ENCODE assay signal across 15 cellular contexts in the genomic region with DNA sequence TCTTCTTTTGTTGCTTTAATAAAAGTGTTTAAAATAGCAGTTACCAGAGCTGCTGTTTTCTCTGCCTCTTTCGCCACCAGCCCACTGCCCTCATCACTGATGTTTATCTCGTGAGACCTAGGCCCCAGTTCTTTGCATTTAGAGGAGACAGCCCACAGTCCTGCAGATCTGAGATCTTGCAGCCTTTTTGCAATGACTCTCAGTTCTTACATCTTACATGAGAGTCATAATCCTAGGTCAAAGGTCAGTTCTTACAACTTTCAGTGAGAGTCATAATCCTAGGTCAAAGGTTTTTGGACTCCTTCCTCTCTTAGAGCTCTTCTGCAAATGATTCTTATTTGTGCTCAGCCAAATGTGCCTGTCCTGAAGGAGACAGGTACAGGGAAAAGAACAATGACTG.
"Had no signal": no experiment of that assay in that cellular context is flagged by ENCODE, and none has a peak within 500 bp of the region (broad histone marks: within the 10 kb centered on the region; RNA-seq: fewer than 3 reads in every experiment).

No MANE protein-coding gene starts in this region.

- H3K36me3 Mint-ChIP-seq: activated CD4-positive, alpha-beta memory T cell treated with anti-CD3 and anti-CD28 coated beads for 36 hours; naive B cell; stimulated activated naive B cell treated with anti-CD40 and anti-IgM and Interleukin-4, amounts not matched to agents 10 μg/mL and 1 μg/mL and 100 μg/mL, for 72 hours had no signal

- H3K27me3 ChIP-seq: neutrophil, suprapubic skin had no signal

- H3K27me3 Mint-ChIP-seq: activated CD4-positive, alpha-beta memory T cell treated with anti-CD3 and anti-CD28 coated beads for 36 hours; stimulated activated naive B cell treated with anti-CD40 and anti-IgM and Interleukin-4, amounts not matched to agents 10 μg/mL and 1 μg/mL and 100 μg/mL, for 72 hours had no signal

- H3K4me3 ChIP-seq: SK-N-MC, smooth muscle cell, suprapubic skin had no signal

- H3K4me2 ChIP-seq: smooth muscle cell had no signal

- ATAC-seq: right cardiac atrium; stimulated activated naive B cell treated with anti-CD40 and anti-IgM and Interleukin-4, amounts not matched to agents 10 μg/mL and 1 μg/mL and 100 μg/mL, for 72 hours had no signal

- H3K27ac Mint-ChIP-seq: activated CD4-positive, alpha-beta memory T cell treated with anti-CD3 and anti-CD28 coated beads for 36 hours; stimulated activated naive B cell treated with anti-CD40 and anti-IgM and Interleukin-4, amounts not matched to agents 10 μg/mL and 1 μg/mL and 100 μg/mL, for 72 hours; T-helper 1 cell treated with Interleukin-12 subunit alpha and Interleukin-12 subunit beta and Interleukin-4 antibody, amounts not matched to agents 30 μg/mL and 1 μg/mL, for 36 hours had no signal

- H3K9me3 Mint-ChIP-seq: activated CD4-positive, alpha-beta memory T cell treated with anti-CD3 and anti-CD28 coated beads for 36 hours; naive B cell; stimulated activated naive B cell treated with anti-CD40 and anti-IgM and Interleukin-4, amounts not matched to agents 10 μg/mL and 1 μg/mL and 100 μg/mL, for 72 hours; T-helper 1 cell treated with Interleukin-12 subunit alpha and Interleukin-12 subunit beta and Interleukin-4 antibody, amounts not matched to agents 30 μg/mL and 1 μg/mL, for 36 hours had no signal

- H3K9me3 ChIP-seq: neutrophil, suprapubic skin had no signal

- DNase-seq: activated CD4-positive, alpha-beta memory T cell treated with anti-CD3 and anti-CD28 coated beads for 36 hours; activated naive CD4-positive, alpha-beta T cell treated with Interleukin-2 at 50 U/mL for 16 hours; activated T-cell treated with anti-CD3 and anti-CD28 coated beads, Interleukin-2, amount 50 U/mL, for 48 hours; central memory CD4-positive, alpha-beta T cell; cortex of kidney; hippocampal formation; naive B cell; posterior cingulate gyrus; right cardiac atrium; stimulated activated naive B cell treated with anti-CD40 and anti-IgM and Interleukin-4, amounts not matched to agents 10 μg/mL and 1 μg/mL and 100 μg/mL, for 72 hours had no signal

- H3K36me3 ChIP-seq: neutrophil, suprapubic skin had no signal

- H3K4me1 Mint-ChIP-seq: naive B cell; stimulated activated naive B cell treated with anti-CD40 and anti-IgM and Interleukin-4, amounts not matched to agents 10 μg/mL and 1 μg/mL and 100 μg/mL, for 72 hours had no signal

- H3K27ac ChIP-seq: neutrophil, SK-N-MC, suprapubic skin had no signal

- H3K4me3 Mint-ChIP-seq: activated CD4-positive, alpha-beta memory T cell treated with anti-CD3 and anti-CD28 coated beads for 36 hours; naive B cell; stimulated activated naive B cell treated with anti-CD40 and anti-IgM and Interleukin-4, amounts not matched to agents 10 μg/mL and 1 μg/mL and 100 μg/mL, for 72 hours; T-helper 1 cell treated with Interleukin-12 subunit alpha and Interleukin-12 subunit beta and Interleukin-4 antibody, amounts not matched to agents 30 μg/mL and 1 μg/mL, for 36 hours had no signal
